8 cellular contexts compared by ENCODE assay signal in the genomic region with DNA sequence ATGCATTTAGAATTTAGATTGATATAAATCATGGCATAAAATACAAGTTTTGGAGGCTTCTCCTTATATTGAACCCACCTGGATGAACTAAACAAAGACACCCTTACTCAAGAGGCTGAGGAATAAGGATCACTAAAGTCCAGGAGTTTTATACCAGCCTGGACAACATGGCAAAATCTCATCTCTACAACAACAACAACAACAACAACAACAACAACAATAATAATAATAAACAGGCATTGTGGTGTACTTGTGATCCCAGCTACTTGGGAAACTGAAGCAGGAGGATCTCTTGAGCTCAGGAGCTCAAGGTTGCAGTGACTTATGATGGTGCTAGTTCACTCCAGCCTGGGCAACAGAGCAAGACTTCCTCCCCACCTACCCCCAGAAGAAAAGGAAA.
"Had no signal": no experiment of that assay in that cellular context is flagged by ENCODE, and none has a peak within 500 bp of the region (broad histone marks: within the 10 kb centered on the region; RNA-seq: fewer than 3 reads in every experiment).

No MANE protein-coding gene starts in this region.

- ATAC-seq: GM12878 had no signal

- DNase-seq: GDM1, GF-D8 had no signal

- FAIRE-seq: G401.6, GM12878, GM12891, GM12892, GM18507, GM19239 had no signal

- H3K4me3 ChIP-seq: GM12878 had no signal
